1 cellular context compared by ENCODE assay signal in the genomic region with DNA sequence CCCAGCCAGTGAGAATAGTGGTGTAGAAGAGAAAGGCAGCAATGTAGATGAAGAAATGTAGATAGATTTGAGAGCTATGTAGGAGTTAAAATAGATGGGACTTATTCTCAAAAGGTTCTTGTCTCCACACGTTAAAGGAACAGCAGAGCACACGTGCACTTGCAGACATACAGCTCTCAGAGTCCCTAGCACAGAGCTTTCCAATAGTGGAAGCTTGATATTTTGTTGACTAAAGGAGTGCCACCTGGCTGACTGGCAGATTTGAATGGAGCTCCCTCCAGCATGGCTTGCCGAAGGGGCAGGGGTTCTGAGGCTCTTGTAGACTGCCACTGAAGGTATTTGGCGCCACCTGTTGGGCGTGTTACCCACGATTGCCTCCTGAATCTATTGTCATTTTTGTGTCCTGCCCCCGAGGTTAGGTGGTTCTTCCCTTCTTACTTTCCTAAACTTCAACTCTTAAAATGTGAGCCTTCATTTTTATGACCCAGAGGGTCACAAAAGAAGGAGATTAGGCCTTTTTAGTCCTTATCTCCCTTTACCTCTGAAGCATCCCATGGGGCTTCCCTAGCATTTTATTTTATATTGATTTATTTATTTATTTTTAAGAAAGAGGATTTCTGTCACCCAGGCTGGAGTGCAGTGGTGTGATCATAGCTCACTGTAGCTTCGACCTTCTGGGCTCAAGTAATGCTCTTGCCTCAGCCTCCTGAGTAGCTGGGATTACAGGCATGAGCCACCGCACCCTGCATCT.
TF ChIP-seq lines count a peak whose summit lies in the region.

No MANE protein-coding gene starts in this region.

TF ChIP-seq in HepG2, 621 proteins besides CTCF, POLR2A, EP300 and RAD21 (continued from another document):
- TF ChIP-seq, protein P1, sequence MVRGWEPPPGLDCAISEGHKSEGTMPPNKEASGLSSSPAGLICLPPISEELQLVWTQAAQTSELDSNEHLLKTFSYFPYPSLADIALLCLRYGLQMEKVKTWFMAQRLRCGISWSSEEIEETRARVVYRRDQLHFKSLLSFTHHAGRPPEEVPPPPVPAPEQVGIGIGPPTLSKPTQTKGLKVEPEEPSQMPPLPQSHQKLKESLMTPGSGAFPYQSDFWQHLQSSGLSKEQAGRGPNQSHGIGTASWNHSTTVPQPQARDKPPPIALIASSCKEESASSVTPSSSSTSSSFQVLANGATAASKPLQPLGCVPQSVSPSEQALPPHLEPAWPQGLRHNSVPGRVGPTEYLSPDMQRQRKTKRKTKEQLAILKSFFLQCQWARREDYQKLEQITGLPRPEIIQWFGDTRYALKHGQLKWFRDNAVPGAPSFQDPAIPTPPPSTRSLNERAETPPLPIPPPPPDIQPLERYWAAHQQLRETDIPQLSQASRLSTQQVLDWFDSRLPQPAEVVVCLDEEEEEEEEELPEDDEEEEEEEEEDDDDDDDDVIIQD (CRISPR knock-in tag; IDR thresholded peaks at IDR 0.05; ENCODE audit: low read depth): no peak
- TF ChIP-seq SALL1 (CRISPR knock-in tag; IDR thresholded peaks at IDR 0.05): 0 out of 2 replicates have a peak, but pooled peaks have one; percentile 20
- TF ChIP-seq SIX4 (CRISPR knock-in tag; IDR thresholded peaks at IDR 0.05): no peak
- TF ChIP-seq HOXA5 (CRISPR knock-in tag; IDR thresholded peaks at IDR 0.05): 0 out of 2 replicates have a peak, but pooled peaks have one; percentile 54
- no peak for TF ChIP-seq CEBPB (IDR thresholded peaks at IDR 0.05; ENCODE audit: borderline replicate concordance, low read depth, low read length)
- TF ChIP-seq SOX13 (IDR thresholded peaks at IDR 0.05): no peak
- no peak for TF ChIP-seq SOX13 (CRISPR knock-in tag; conservative IDR thresholded peaks at IDR 0.05 in 1 of 2, IDR thresholded peaks at IDR 0.05 in 1 of 2)
- peak; percentile 69; the same call in 1 of the 2 replicates for TF ChIP-seq SALL2 (CRISPR knock-in tag; IDR thresholded peaks at IDR 0.05)
- no peak for TF ChIP-seq EEA1 (CRISPR knock-in tag; IDR thresholded peaks at IDR 0.05; ENCODE audit: borderline replicate concordance)
- 0 out of 2 replicates have a peak, but pooled peaks have one; percentile 41 for TF ChIP-seq IRF2 (CRISPR knock-in tag; IDR thresholded peaks at IDR 0.05)
- TF ChIP-seq ERF (CRISPR knock-in tag; IDR thresholded peaks at IDR 0.05): peak; percentile 51; the same call in 1 of the 2 replicates
- peak; percentile 34; the same call in 1 of the 2 replicates for TF ChIP-seq FOXA3 (CRISPR knock-in tag; IDR thresholded peaks at IDR 0.05)
- no peak for TF ChIP-seq ZBTB7A (CRISPR knock-in tag; IDR thresholded peaks at IDR 0.05)
- TF ChIP-seq KDM2A (CRISPR knock-in tag; IDR thresholded peaks at IDR 0.05; ENCODE audit: borderline replicate concordance, low read depth): peak; percentile 30; the same call in 1 of the 2 replicates
- TF ChIP-seq ELF4 (CRISPR knock-in tag; IDR thresholded peaks at IDR 0.05; ENCODE audit: borderline replicate concordance): no peak
- TF ChIP-seq HNRNPL (IDR thresholded peaks at IDR 0.05; ENCODE audit: low read depth, low read length): no peak
- no peak for TF ChIP-seq NFE2 (CRISPR knock-in tag; IDR thresholded peaks at IDR 0.05)
- TF ChIP-seq, protein P2, sequence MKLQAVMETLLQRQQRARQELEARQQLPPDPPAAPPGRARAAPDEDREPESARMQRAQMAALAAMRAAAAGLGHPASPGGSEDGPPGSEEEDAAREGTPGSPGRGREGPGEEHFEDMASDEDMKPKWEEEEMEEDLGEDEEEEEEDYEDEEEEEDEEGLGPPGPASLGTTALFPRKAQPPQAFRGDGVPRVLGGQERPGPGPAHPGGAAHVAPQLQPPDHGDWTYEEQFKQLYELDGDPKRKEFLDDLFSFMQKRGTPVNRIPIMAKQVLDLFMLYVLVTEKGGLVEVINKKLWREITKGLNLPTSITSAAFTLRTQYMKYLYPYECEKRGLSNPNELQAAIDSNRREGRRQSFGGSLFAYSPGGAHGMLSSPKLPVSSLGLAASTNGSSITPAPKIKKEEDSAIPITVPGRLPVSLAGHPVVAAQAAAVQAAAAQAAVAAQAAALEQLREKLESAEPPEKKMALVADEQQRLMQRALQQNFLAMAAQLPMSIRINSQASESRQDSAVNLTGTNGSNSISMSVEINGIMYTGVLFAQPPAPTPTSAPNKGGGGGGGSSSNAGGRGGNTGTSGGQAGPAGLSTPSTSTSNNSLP (IDR thresholded peaks at IDR 0.05; ENCODE audit: low read depth, low read length): 0 out of 2 replicates have a peak, but pooled peaks have one; percentile 26
- TF ChIP-seq ZNF496 (CRISPR knock-in tag; IDR thresholded peaks at IDR 0.05; ENCODE audit: insufficient replicate concordance): no peak
- TF ChIP-seq GPN1 (CRISPR knock-in tag; IDR thresholded peaks at IDR 0.05; ENCODE audit: borderline replicate concordance): no peak
- no peak for TF ChIP-seq MEF2D (CRISPR knock-in tag; IDR thresholded peaks at IDR 0.05)
- TF ChIP-seq GZF1 (CRISPR knock-in tag; IDR thresholded peaks at IDR 0.05): no peak
- TF ChIP-seq MXI1 (IDR thresholded peaks at IDR 0.05; ENCODE audit: borderline replicate concordance, low read depth, low read length): peak; percentile 54; the same call in 1 of the 3 replicates
- TF ChIP-seq KDM4B (CRISPR knock-in tag; IDR thresholded peaks at IDR 0.05): peak; percentile 16; the same call in 1 of the 2 replicates
- 0 out of 2 replicates have a peak, but pooled peaks have one; percentile 50 for TF ChIP-seq THYN1 (CRISPR knock-in tag; IDR thresholded peaks at IDR 0.05; ENCODE audit: borderline replicate concordance, low read depth)
- TF ChIP-seq RARG (CRISPR knock-in tag; IDR thresholded peaks at IDR 0.05; ENCODE audit: low read depth): no peak
- TF ChIP-seq SATB2 (CRISPR knock-in tag; IDR thresholded peaks at IDR 0.05): no peak
- TF ChIP-seq YY1 (IDR thresholded peaks at IDR 0.05; ENCODE audit: insufficient read depth, insufficient replicate concordance, low read depth, low read length): peak; percentile 40
- TF ChIP-seq, protein P3, sequence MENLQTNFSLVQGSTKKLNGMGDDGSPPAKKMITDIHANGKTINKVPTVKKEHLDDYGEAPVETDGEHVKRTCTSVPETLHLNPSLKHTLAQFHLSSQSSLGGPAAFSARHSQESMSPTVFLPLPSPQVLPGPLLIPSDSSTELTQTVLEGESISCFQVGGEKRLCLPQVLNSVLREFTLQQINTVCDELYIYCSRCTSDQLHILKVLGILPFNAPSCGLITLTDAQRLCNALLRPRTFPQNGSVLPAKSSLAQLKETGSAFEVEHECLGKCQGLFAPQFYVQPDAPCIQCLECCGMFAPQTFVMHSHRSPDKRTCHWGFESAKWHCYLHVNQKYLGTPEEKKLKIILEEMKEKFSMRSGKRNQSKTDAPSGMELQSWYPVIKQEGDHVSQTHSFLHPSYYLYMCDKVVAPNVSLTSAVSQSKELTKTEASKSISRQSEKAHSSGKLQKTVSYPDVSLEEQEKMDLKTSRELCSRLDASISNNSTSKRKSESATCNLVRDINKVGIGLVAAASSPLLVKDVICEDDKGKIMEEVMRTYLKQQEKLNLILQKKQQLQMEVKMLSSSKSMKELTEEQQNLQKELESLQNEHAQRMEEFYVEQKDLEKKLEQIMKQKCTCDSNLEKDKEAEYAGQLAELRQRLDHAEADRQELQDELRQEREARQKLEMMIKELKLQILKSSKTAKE (CRISPR knock-in tag; IDR thresholded peaks at IDR 0.05; ENCODE audit: borderline replicate concordance): no peak
- 0 out of 2 replicates have a peak, but pooled peaks have one; percentile 38 for TF ChIP-seq ZNF317 (CRISPR knock-in tag; IDR thresholded peaks at IDR 0.05)
TF ChIP-seq in HepG2: peak in this region for 28.
